1 cellular context compared by ENCODE assay signal in the genomic region with DNA sequence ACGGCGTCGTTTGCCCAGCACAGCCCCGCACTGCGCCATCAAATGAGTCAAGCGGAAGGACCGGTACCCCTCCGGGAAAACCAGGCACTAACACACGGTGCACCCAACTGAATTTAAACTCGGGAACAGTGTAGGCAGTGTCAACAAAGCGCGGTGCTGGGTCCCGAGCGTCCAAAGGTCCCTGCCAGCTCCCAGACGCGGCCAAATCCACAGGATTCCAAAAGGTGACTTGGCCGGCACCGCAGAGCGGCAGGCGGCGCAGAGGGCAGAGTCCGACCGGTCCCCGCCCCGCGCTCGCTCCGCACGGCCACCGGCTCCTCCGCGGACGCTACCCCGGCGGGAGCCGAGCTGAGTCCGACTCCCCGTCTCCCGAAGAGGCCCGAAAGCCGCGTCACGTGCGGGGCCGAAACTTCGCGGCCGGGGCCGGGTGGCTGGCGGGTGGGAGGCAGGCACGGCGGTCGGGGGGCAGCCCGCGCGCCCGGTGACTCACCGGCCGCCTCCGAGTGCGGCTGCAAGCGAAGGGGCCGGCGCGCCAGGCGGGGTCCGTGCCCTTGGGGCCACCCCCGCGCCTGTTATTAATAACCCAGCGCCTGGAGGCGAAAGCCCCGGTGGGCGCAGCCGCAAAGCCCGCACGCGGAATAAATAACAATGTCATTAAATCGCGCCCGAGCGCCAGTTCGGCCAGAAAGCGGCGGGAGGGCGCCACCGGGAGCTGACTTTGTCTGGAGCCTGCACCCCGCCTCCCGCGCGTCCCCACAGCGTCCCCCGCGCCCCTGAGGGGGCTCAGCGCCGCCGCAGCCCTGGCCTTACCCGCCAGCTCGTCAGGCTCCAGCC.
TF ChIP-seq lines count a peak whose summit lies in the region.

No MANE protein-coding gene starts in this region.

TF ChIP-seq in HepG2, 621 proteins besides CTCF, POLR2A, EP300 and RAD21 (continued from another document and continues in another):
- TF ChIP-seq, protein P1, sequence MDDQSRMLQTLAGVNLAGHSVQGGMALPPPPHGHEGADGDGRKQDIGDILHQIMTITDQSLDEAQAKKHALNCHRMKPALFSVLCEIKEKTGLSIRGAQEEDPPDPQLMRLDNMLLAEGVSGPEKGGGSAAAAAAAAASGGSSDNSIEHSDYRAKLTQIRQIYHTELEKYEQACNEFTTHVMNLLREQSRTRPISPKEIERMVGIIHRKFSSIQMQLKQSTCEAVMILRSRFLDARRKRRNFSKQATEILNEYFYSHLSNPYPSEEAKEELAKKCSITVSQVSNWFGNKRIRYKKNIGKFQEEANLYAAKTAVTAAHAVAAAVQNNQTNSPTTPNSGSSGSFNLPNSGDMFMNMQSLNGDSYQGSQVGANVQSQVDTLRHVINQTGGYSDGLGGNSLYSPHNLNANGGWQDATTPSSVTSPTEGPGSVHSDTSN (CRISPR knock-in tag; IDR thresholded peaks at IDR 0.05; ENCODE audit: borderline replicate concordance), result no peak
- TF ChIP-seq SMAD1 (CRISPR knock-in tag; IDR thresholded peaks at IDR 0.05; ENCODE audit: borderline replicate concordance, low read depth), result peak; percentile 71; the same call in 1 of the 2 replicates
- TF ChIP-seq, protein P2, sequence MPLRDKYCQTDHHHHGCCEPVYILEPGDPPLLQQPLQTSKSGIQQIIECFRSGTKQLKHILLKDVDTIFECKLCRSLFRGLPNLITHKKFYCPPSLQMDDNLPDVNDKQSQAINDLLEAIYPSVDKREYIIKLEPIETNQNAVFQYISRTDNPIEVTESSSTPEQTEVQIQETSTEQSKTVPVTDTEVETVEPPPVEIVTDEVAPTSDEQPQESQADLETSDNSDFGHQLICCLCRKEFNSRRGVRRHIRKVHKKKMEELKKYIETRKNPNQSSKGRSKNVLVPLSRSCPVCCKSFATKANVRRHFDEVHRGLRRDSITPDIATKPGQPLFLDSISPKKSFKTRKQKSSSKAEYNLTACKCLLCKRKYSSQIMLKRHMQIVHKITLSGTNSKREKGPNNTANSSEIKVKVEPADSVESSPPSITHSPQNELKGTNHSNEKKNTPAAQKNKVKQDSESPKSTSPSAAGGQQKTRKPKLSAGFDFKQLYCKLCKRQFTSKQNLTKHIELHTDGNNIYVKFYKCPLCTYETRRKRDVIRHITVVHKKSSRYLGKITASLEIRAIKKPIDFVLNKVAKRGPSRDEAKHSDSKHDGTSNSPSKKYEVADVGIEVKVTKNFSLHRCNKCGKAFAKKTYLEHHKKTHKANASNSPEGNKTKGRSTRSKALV (CRISPR knock-in tag; IDR thresholded peaks at IDR 0.05), result peak; percentile 56; the same call in 1 of the 2 replicates
- no peak for TF ChIP-seq ZNF674 (CRISPR knock-in tag; IDR thresholded peaks at IDR 0.05; ENCODE audit: low read depth)
- no peak for TF ChIP-seq RFXAP (CRISPR knock-in tag; IDR thresholded peaks at IDR 0.05; ENCODE audit: borderline replicate concordance)
- TF ChIP-seq, protein P3, sequence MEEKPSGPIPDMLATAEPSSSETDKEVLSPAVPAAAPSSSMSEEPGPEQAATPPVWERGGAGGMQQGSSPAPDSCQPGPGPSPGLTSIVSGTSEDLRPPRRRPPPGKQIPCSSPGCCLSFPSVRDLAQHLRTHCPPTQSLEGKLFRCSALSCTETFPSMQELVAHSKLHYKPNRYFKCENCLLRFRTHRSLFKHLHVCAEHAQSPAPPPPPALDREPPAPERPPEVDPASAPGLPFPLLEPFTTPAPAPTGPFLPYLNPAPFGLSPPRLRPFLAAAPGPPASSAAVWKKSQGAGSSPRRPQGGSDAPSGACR (CRISPR knock-in tag; IDR thresholded peaks at IDR 0.05), result peak; percentile 80; the same call in 1 of the 2 replicates
- TF ChIP-seq, protein P4, sequence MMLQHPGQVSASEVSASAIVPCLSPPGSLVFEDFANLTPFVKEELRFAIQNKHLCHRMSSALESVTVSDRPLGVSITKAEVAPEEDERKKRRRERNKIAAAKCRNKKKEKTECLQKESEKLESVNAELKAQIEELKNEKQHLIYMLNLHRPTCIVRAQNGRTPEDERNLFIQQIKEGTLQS (CRISPR knock-in tag; IDR thresholded peaks at IDR 0.05), result peak; percentile 60
- TF ChIP-seq, protein P5, sequence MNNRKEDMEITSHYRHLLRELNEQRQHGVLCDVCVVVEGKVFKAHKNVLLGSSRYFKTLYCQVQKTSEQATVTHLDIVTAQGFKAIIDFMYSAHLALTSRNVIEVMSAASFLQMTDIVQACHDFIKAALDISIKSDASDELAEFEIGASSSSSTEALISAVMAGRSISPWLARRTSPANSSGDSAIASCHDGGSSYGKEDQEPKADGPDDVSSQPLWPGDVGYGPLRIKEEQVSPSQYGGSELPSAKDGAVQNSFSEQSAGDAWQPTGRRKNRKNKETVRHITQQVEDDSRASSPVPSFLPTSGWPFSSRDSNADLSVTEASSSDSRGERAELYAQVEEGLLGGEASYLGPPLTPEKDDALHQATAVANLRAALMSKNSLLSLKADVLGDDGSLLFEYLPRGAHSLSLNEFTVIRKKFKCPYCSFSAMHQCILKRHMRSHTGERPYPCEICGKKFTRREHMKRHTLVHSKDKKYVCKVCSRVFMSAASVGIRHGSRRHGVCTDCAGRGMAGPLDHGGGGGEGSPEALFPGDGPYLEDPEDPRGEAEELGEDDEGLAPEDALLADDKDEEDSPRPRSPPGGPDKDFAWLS (CRISPR knock-in tag; IDR thresholded peaks at IDR 0.05; ENCODE audit: borderline replicate concordance), result no peak
- TF ChIP-seq PAF1 (CRISPR knock-in tag; IDR thresholded peaks at IDR 0.05), result no peak
- TF ChIP-seq ZNF530 (CRISPR knock-in tag; IDR thresholded peaks at IDR 0.05; ENCODE audit: low read depth), result no peak
- TF ChIP-seq, protein P6, sequence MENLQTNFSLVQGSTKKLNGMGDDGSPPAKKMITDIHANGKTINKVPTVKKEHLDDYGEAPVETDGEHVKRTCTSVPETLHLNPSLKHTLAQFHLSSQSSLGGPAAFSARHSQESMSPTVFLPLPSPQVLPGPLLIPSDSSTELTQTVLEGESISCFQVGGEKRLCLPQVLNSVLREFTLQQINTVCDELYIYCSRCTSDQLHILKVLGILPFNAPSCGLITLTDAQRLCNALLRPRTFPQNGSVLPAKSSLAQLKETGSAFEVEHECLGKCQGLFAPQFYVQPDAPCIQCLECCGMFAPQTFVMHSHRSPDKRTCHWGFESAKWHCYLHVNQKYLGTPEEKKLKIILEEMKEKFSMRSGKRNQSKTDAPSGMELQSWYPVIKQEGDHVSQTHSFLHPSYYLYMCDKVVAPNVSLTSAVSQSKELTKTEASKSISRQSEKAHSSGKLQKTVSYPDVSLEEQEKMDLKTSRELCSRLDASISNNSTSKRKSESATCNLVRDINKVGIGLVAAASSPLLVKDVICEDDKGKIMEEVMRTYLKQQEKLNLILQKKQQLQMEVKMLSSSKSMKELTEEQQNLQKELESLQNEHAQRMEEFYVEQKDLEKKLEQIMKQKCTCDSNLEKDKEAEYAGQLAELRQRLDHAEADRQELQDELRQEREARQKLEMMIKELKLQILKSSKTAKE (CRISPR knock-in tag; IDR thresholded peaks at IDR 0.05; ENCODE audit: borderline replicate concordance), result peak; percentile 66
- TF ChIP-seq ZSCAN29 (CRISPR knock-in tag; conservative IDR thresholded peaks at IDR 0.05), result peak; percentile 100
- peak; percentile 91 for TF ChIP-seq SALL1 (CRISPR knock-in tag; IDR thresholded peaks at IDR 0.05)
- TF ChIP-seq, protein P7, sequence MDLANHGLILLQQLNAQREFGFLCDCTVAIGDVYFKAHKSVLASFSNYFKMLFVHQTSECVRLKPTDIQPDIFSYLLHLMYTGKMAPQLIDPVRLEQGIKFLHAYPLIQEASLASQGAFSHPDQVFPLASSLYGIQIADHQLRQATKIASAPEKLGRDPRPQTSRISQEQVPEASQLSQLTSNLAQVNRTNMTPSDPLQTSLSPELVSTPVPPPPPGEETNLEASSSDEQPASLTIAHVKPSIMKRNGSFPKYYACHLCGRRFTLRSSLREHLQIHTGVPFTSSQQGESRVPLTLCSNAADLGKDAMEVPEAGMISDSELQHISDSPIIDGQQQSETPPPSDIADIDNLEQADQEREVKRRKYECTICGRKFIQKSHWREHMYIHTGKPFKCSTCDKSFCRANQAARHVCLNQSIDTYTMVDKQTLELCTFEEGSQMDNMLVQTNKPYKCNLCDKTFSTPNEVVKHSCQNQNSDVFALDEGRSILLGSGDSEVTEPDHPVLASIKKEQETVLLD (CRISPR knock-in tag; IDR thresholded peaks at IDR 0.05; ENCODE audit: low read depth), result peak; percentile 86
- TF ChIP-seq SSRP1 (CRISPR knock-in tag; IDR thresholded peaks at IDR 0.05), result no peak
- TF ChIP-seq ELF1 (CRISPR knock-in tag; IDR thresholded peaks at IDR 0.05), result no peak
- TF ChIP-seq, protein P8, sequence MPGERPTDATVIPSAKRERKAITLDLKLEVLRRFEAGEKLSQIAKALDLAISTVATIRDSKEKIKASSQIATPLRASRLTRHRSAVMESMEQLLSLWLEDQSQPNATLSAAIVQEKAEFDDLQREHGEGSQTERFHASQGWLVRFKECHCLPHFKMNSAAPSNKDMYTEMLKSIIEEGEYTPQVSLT (CRISPR knock-in tag; IDR thresholded peaks at IDR 0.05; ENCODE audit: borderline replicate concordance, low read depth), result no peak
- TF ChIP-seq ZMYM4 (CRISPR knock-in tag; IDR thresholded peaks at IDR 0.05), result peak; percentile 75
- peak; percentile 51; the same call in 1 of the 2 replicates for TF ChIP-seq ZNF556 (CRISPR knock-in tag; IDR thresholded peaks at IDR 0.05; ENCODE audit: borderline replicate concordance)
- TF ChIP-seq ELF3 (CRISPR knock-in tag; IDR thresholded peaks at IDR 0.05), result peak; percentile 81
- TF ChIP-seq ZNF274 (CRISPR knock-in tag; IDR thresholded peaks at IDR 0.05), result peak; percentile 45; the same call in 1 of the 2 replicates
- peak; percentile 37; the same call in 1 of the 2 replicates for TF ChIP-seq ATF1 (CRISPR knock-in tag; IDR thresholded peaks at IDR 0.05)
- TF ChIP-seq SAP130 (CRISPR knock-in tag; IDR thresholded peaks at IDR 0.05; ENCODE audit: low read depth), result peak; percentile 89
- TF ChIP-seq ZNF24 (IDR thresholded peaks at IDR 0.05), result no peak
- TF ChIP-seq, protein P9, sequence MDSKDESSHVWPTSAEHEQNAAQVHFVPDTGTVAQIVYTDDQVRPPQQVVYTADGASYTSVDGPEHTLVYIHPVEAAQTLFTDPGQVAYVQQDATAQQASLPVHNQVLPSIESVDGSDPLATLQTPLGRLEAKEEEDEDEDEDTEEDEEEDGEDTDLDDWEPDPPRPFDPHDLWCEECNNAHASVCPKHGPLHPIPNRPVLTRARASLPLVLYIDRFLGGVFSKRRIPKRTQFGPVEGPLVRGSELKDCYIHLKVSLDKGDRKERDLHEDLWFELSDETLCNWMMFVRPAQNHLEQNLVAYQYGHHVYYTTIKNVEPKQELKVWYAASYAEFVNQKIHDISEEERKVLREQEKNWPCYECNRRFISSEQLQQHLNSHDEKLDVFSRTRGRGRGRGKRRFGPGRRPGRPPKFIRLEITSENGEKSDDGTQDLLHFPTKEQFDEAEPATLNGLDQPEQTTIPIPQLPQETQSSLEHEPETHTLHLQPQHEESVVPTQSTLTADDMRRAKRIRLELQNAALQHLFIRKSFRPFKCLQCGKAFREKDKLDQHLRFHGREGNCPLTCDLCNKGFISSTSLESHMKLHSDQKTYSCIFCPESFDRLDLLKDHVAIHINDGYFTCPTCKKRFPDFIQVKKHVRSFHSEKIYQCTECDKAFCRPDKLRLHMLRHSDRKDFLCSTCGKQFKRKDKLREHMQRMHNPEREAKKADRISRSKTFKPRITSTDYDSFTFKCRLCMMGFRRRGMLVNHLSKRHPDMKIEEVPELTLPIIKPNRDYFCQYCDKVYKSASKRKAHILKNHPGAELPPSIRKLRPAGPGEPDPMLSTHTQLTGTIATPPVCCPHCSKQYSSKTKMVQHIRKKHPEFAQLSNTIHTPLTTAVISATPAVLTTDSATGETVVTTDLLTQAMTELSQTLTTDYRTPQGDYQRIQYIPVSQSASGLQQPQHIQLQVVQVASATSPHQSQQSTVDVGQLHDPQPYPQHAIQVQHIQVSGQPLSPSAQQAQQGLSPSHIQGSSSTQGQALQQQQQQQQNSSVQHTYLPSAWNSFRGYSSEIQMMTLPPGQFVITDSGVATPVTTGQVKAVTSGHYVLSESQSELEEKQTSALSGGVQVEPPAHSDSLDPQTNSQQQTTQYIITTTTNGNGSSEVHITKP (CRISPR knock-in tag; IDR thresholded peaks at IDR 0.05; ENCODE audit: low read depth), result peak; percentile 55; the same call in 1 of the 2 replicates
- peak; percentile 66 for TF ChIP-seq BRD4 (CRISPR knock-in tag; IDR thresholded peaks at IDR 0.05)
- no peak for TF ChIP-seq IKZF4 (CRISPR knock-in tag; IDR thresholded peaks at IDR 0.05; ENCODE audit: borderline replicate concordance, low read depth, not compliant biosample characterization)
- TF ChIP-seq ZNF207 (IDR thresholded peaks at IDR 0.05; ENCODE audit: borderline replicate concordance), result no peak
